Comparison of ENCODE assay signal across 8 cellular contexts in genomic region chr6:26031151-26031594, GRCh38. TPM values are rescaled to one million over a fixed set of nuclear protein-coding genes. Genes with fewer than 3 reads are reported as not detected.
DNase-seq lines count a peak whose midpoint lies in the region; ATAC-seq and TF ChIP-seq lines count a peak whose summit lies in the region.

No MANE protein-coding gene starts in this region.

- H3K27me3 Mint-ChIP-seq in activated T-cell treated with anti-CD3 and anti-CD28 coated beads, Interleukin-2, amount 50 U/mL, for 24 hours: no peaks in the 10 kb centered on the region

- H3K27ac ChIP-seq in Peyer's patch: peak overlapping the region; percentile 77 to 96 (median 84)

- H3K36me3 Mint-ChIP-seq in activated T-cell treated with anti-CD3 and anti-CD28 coated beads, Interleukin-2, amount 50 U/mL, for 24 hours (ENCODE audit: low read depth): peaks cover 12% of the 10 kb centered on the region
- H3K36me3 Mint-ChIP-seq in stimulated activated effector memory CD8-positive, alpha-beta T cell treated with anti-CD3 and anti-CD28 coated beads, Interleukin-12 subunit alpha, Interleukin-12 subunit beta, amount 100 ng/mL, for 72 hours: peaks cover 47% of the 10 kb centered on the region

- no peak for TF ChIP-seq CTCF in Peyer's patch (IDR thresholded peaks at IDR 0.05)
- TF ChIP-seq CTCF in epithelial cell of proximal tubule (conservative IDR thresholded peaks at IDR 0.05; ENCODE audit: low read depth, low read length): no peak

- H3K9me3 ChIP-seq in Peyer's patch: no peaks in the 10 kb centered on the region

- in situ Hi-C loops in ACHN (cut with HindIII; ENCODE audit: low pct_ligation_motif_present, low pct_unique_long_range_greater_than_20kb, low sequenced_read_pairs): no loop called here

- peak overlapping the region; percentile 98 for H3K27ac Mint-ChIP-seq in activated T-cell treated with anti-CD3 and anti-CD28 coated beads, Interleukin-2, amount 50 U/mL, for 24 hours
- H3K27ac Mint-ChIP-seq in stimulated activated effector memory CD8-positive, alpha-beta T cell treated with anti-CD3 and anti-CD28 coated beads, Interleukin-12 subunit alpha, Interleukin-12 subunit beta, amount 100 ng/mL, for 72 hours: peak overlapping the region; percentile 94

- peaks cover 73% of the 10 kb centered on the region for H3K4me1 Mint-ChIP-seq in activated T-cell treated with anti-CD3 and anti-CD28 coated beads, Interleukin-2, amount 50 U/mL, for 24 hours (ENCODE audit: low read depth)
- H3K4me1 Mint-ChIP-seq in stimulated activated effector memory CD8-positive, alpha-beta T cell treated with anti-CD3 and anti-CD28 coated beads, Interleukin-12 subunit alpha, Interleukin-12 subunit beta, amount 100 ng/mL, for 72 hours: peaks cover 56% of the 10 kb centered on the region

- H3K9me3 Mint-ChIP-seq in activated T-cell treated with anti-CD3 and anti-CD28 coated beads, Interleukin-2, amount 50 U/mL, for 24 hours: no peaks in the 10 kb centered on the region
- no peaks in the 10 kb centered on the region for H3K9me3 Mint-ChIP-seq in stimulated activated effector memory CD8-positive, alpha-beta T cell treated with anti-CD3 and anti-CD28 coated beads, Interleukin-12 subunit alpha, Interleukin-12 subunit beta, amount 100 ng/mL, for 72 hours

- H3K4me3 ChIP-seq in Peyer's patch (peak overlapping the region; percentile 45 to 66 (median 54)), epithelial cell of proximal tubule (ENCODE audit: low read depth, low read length) (peak overlapping the region; percentile 64)

- no peak for DNase-seq in activated T-cell treated with anti-CD3 and anti-CD28 coated beads, Interleukin-2, amount 50 U/mL, for 24 hours
- DNase-seq in activated T-cell treated with anti-CD3 and anti-CD28 coated beads for 4 hours (no peak), Peyer's patch (no peak), epithelial cell of proximal tubule (ENCODE audit: low read depth) (no peak), ACHN (no peak)
- no peak for DNase-seq in stimulated activated effector memory CD8-positive, alpha-beta T cell treated with anti-CD3 and anti-CD28 coated beads, Interleukin-12 subunit alpha, Interleukin-12 subunit beta, amount 100 ng/mL, for 72 hours (ENCODE audit: low spot score in 2 of 2)

- H3K36me3 ChIP-seq in Peyer's patch: no peaks in the 10 kb centered on the region

- H3K4me3 Mint-ChIP-seq in activated T-cell treated with anti-CD3 and anti-CD28 coated beads, Interleukin-2, amount 50 U/mL, for 24 hours: peak overlapping the region; percentile 85
- peak overlapping the region; percentile 86 for H3K4me3 Mint-ChIP-seq in stimulated activated effector memory CD8-positive, alpha-beta T cell treated with anti-CD3 and anti-CD28 coated beads, Interleukin-12 subunit alpha, Interleukin-12 subunit beta, amount 100 ng/mL, for 72 hours

- no peaks in the 10 kb centered on the region for H3K27me3 ChIP-seq in Peyer's patch

- no peak for ATAC-seq in stimulated activated effector memory CD8-positive, alpha-beta T cell treated with anti-CD3 and anti-CD28 coated beads, Interleukin-12 subunit alpha, Interleukin-12 subunit beta, amount 100 ng/mL, for 72 hours
- ATAC-seq in HG03095 (IDR thresholded peaks at IDR 0.05; ENCODE audit: unreplicated experiment) (no peak), GM21528 (IDR thresholded peaks at IDR 0.05; ENCODE audit: low FRiP score, unreplicated experiment) (no peak)

- H3K4me1 ChIP-seq in Peyer's patch: peaks cover 0 to 13% (median 2%) of the 10 kb centered on the region in 4 donors

- no peak for TF ChIP-seq POLR2A in Peyer's patch (IDR thresholded peaks at IDR 0.05)

RNA-seq across cellular contexts. Expression of gene HFE, which starts 56.1 kb away (rescaled TPM):
- total RNA-seq in Peyer's patch (10 to 100 TPM in 2 of 4 donors, 1 to 10 TPM in 2; 8.1 to 13.2 (median 9.7) TPM), epithelial cell of proximal tubule (5.1 and 5.3 TPM in 2 replicates)
